Comparison of ENCODE assay signal across 25 cellular contexts in genomic region chr10:78751716-78752115, GRCh38.
DNase-seq lines count a peak whose midpoint lies in the region; ATAC-seq, FAIRE-seq and TF ChIP-seq lines count a peak whose summit lies in the region.
"Had no signal": no experiment of that assay in that cellular context is flagged by ENCODE, and none has a peak within 500 bp of the region (broad histone marks: within the 10 kb centered on the region; RNA-seq: fewer than 3 reads in every experiment).

No MANE protein-coding gene starts in this region.

- DNase-seq in trophoblast cell: no peak
- DNase-seq in spleen: peak; percentile 41
- peak; percentile 47 for DNase-seq in upper lobe of right lung
- DNase-seq in GM03348 (ENCODE audit: low spot score): no peak
- no peak for DNase-seq in GM12892 (ENCODE audit: insufficient read length)
- DNase-seq: AML-193; C1 segment of cervical spinal cord; CD4-positive, alpha-beta memory T cell; CD4-positive, CD25-positive, alpha-beta regulatory T cell; CD8-positive, alpha-beta memory T cell; COR-L47; DMS 273 treated with DMSO at 0.1 percent for 48 hours; DMS153; DMS53; DMS79; DND-41; EL; GDM1 had no signal

- FAIRE-seq in GM12892 (lab: Jason Lieb, UNC): no peak
- FAIRE-seq: A549, GM12891, GM18507, GM19239 had no signal

- H3K18ac ChIP-seq in trophoblast cell (ENCODE audit: low read length): no peak overlapping the region

- ATAC-seq in upper lobe of right lung: no peak
- ATAC-seq in esophagus mucosa: no peak
- ATAC-seq: A549 had no signal

- H4K12ac ChIP-seq in trophoblast cell (ENCODE audit: low read depth, low read length): no peak overlapping the region

- peaks cover 15% of the 10 kb centered on the region for H3K79me1 ChIP-seq in trophoblast cell (ENCODE audit: low read length)

- no peak overlapping the region for H3K14ac ChIP-seq in trophoblast cell (ENCODE audit: low read length)

- peak overlapping the region; percentile 67 for H2AK5ac ChIP-seq in trophoblast cell (ENCODE audit: low read length)

- no peak overlapping the region for H3K4ac ChIP-seq in trophoblast cell (ENCODE audit: low read depth, low read length)

- peak overlapping the region in 9 of 11 experiments; percentile 71 to 96 (median 90); a peak in 19 of 22 replicates for H3K4me2 ChIP-seq in BLaER1 treated with 17β-estradiol and CSF1 and Interleukin-3, amounts not matched to agents 10 nM and 100 nM
- no peak overlapping the region for H3K4me2 ChIP-seq in trophoblast cell (ENCODE audit: low read length)
- H3K4me2 ChIP-seq: A549 had no signal

- H4K20me1 ChIP-seq in BLaER1 treated with 17β-estradiol and CSF1 and Interleukin-3, amounts not matched to agents 10 nM and 100 nM: no peaks in the 10 kb centered on the region

- H3K27ac ChIP-seq in BLaER1 treated with 17β-estradiol and CSF1 and Interleukin-3, amounts not matched to agents 10 nM and 100 nM: peak overlapping the region in 4 of 11 experiments; percentile 6 to 97 (median 74); a peak in 5 of 22 replicates
- H3K27ac ChIP-seq in trophoblast cell (ENCODE audit: low read depth, low read length) (no peak overlapping the region), spleen (no peak overlapping the region), upper lobe of right lung (no peak overlapping the region)
- H3K27ac ChIP-seq: 22Rv1, A549 had no signal

- H4K91ac ChIP-seq in trophoblast cell (ENCODE audit: low read depth, low read length): no peak overlapping the region

- peaks cover 0 to 10% (median 0%) of the 10 kb centered on the region in 11 experiments; a peak in 3 of 22 replicates for H3K9me3 ChIP-seq in BLaER1 treated with 17β-estradiol and CSF1 and Interleukin-3, amounts not matched to agents 10 nM and 100 nM (replicated peaks in 1 of 11)
- H3K9me3 ChIP-seq in trophoblast cell (ENCODE audit: insufficient read depth, low read depth, low read length) (peaks cover 4% of the 10 kb centered on the region), spleen (no peaks in the 10 kb centered on the region), upper lobe of right lung (no peaks in the 10 kb centered on the region)
- H3K9me3 ChIP-seq: A549 had no signal

- no peak overlapping the region for H2BK12ac ChIP-seq in trophoblast cell (ENCODE audit: low read length)

- H2AFZ ChIP-seq in trophoblast cell (ENCODE audit: insufficient read depth, low read length, poor library complexity): no peak overlapping the region

- 0 out of 22 replicates have a peak overlapping the region, but pooled peaks of 1 of the 11 experiments have one; percentile 8 for H3K9ac ChIP-seq in BLaER1 treated with 17β-estradiol and CSF1 and Interleukin-3, amounts not matched to agents 10 nM and 100 nM
- H3K9ac ChIP-seq in trophoblast cell (ENCODE audit: low read length): no peak overlapping the region

- no peak for TF ChIP-seq POLR2A in spleen (IDR thresholded peaks at IDR 0.05)
- TF ChIP-seq POLR2A in GM12892 (IDR thresholded peaks at IDR 0.05; ENCODE audit: low read depth, low read length): no peak

- H2BK5ac ChIP-seq in trophoblast cell (ENCODE audit: low read depth, low read length, poor library complexity): no peak overlapping the region

- TF ChIP-seq CTCF in spleen (IDR thresholded peaks at IDR 0.05 in 8 of 11, conservative IDR thresholded peaks at IDR 0.05 in 3 of 11): no peak
- no peak for TF ChIP-seq CTCF in upper lobe of right lung (IDR thresholded peaks at IDR 0.05)

- H3K23ac ChIP-seq in trophoblast cell (ENCODE audit: low read length): no peak overlapping the region

- H3K27me3 ChIP-seq in BLaER1 treated with 17β-estradiol and CSF1 and Interleukin-3, amounts not matched to agents 10 nM and 100 nM: peaks cover 0 to 22% (median 4%) of the 10 kb centered on the region in 11 experiments; a peak in 7 of 22 replicates
- H3K27me3 ChIP-seq in trophoblast cell (ENCODE audit: insufficient read depth, low read length) (no peaks in the 10 kb centered on the region), spleen (replicated peaks in 1 of 7) (peaks cover 0 to 33% (median 0%) of the 10 kb centered on the region in 7 donors), upper lobe of right lung (no peaks in the 10 kb centered on the region)

- H2BK120ac ChIP-seq in trophoblast cell (ENCODE audit: insufficient read depth, low read length, poor library complexity): no peak overlapping the region

- H3K79me2 ChIP-seq in trophoblast cell (ENCODE audit: control insufficient read depth, insufficient read depth, low read length, poor library complexity): peaks cover 2% of the 10 kb centered on the region

- no CpG with 5 or more reads among the region's 9 CpGs for WGBS in trophoblast cell (ENCODE audit: extremely low coverage, insufficient coverage, insufficient read length)
- 87 to 95% (median 90%) methylated on average over 9 of the region's 9 CpGs for WGBS in spleen, 5 donors

- peaks cover 23 to 68% (median 54%) of the 10 kb centered on the region in 10 experiments for H3K4me1 ChIP-seq in BLaER1 treated with 17β-estradiol and CSF1 and Interleukin-3, amounts not matched to agents 10 nM and 100 nM
- H3K4me1 ChIP-seq in trophoblast cell (ENCODE audit: control insufficient read depth in 1 of 2, insufficient read depth in 2 of 2, low read length in 2 of 2) (peaks cover 20 to 23% of the 10 kb centered on the region in 2 experiments), spleen (peaks cover 0 to 30% (median 14%) of the 10 kb centered on the region in 6 donors), upper lobe of right lung (peaks cover 9% of the 10 kb centered on the region)

- peak overlapping the region in 1 of 10 experiments; percentile 23; a peak in 1 of 20 replicates for H3K4me3 ChIP-seq in BLaER1 treated with 17β-estradiol and CSF1 and Interleukin-3, amounts not matched to agents 10 nM and 100 nM
- H3K4me3 ChIP-seq in trophoblast cell (ENCODE audit: low read depth, low read length) (no peak overlapping the region), spleen (no peak overlapping the region), upper lobe of right lung (no peak overlapping the region)
- H3K4me3 ChIP-seq: A549 had no signal

- intact Hi-C loops in spleen (cut with DNase I; ENCODE audit: low total_unique reads): no loop called here
- intact Hi-C loops in upper lobe of right lung (cut with DNase I): no loop called here

- no peak overlapping the region for H4K8ac ChIP-seq in trophoblast cell (ENCODE audit: low read depth, low read length)

- H3K36me3 ChIP-seq in BLaER1 treated with 17β-estradiol and CSF1 and Interleukin-3, amounts not matched to agents 10 nM and 100 nM: no peaks in the 10 kb centered on the region
- H3K36me3 ChIP-seq in trophoblast cell (ENCODE audit: control insufficient read depth in 1 of 2, insufficient read depth in 2 of 2, low read length in 2 of 2): no peaks in the 10 kb centered on the region
- H3K36me3 ChIP-seq in spleen: no peaks in the 10 kb centered on the region
- H3K36me3 ChIP-seq in upper lobe of right lung: no peaks in the 10 kb centered on the region

Comparison
In these comparisons a context has a peak if more than half of its experiments do, and no peak if none do; other contexts are left out.
1. DNase-seq: peak in spleen (single experiment) and upper lobe of right lung (single experiment); none in trophoblast cell (0 of 2), GM03348 (single experiment) and GM12892 (single experiment).